ENCODE assay signal across 8 cellular contexts in the genomic region with DNA sequence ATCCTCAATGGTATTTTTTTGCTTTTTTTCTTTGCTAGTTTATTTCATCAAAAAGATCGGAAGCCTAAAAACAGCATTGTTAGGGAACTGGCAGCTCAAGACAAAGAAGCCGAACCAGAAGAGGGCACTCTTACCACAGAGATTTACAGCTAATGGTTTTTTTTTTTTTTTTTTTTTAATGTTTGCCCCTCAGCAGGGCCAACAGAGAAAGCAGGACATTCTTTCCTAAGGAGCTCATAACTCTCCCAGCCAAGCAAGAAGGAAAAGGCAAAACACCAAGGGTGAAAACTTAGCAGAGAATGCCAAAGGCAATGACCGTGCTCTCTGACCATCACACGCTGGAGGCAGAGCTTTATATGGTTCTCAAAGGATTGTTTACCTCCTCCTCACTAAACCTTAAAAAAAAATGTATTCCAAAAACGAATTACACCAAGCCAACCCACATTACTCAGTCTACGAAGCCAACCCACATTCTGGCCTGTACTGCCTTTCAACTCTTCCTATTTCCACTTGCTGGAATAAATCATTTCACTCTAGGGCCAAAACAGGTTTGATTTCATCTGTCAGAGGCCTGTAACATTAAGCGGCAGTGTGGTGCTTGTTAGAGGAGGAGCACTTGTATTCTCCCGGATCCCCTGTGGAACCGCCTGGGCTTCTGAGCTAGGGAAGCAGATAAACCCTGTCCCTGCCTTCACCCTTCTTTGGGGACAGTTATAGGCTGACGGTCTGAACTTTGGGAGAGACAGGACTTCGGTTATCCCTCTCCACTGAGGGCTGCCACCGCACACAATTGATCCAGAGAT. TPM values are rescaled to one million over a fixed set of nuclear protein-coding genes. Genes with fewer than 3 reads are reported as not detected.
DNase-seq lines count a peak whose midpoint lies in the region; ATAC-seq, FAIRE-seq and TF ChIP-seq lines count a peak whose summit lies in the region.

No MANE protein-coding gene starts in this region.

- POLR2A ChIA-PET in CD4-positive, alpha-beta memory T cell (lab: Charles Lee; ENCODE audit: partially characterized antibody): interaction anchor here (0.9 kb wide), 1 partner anchor 320 kb away, joined by 3 read pairs; no protein-coding TSS in a partner anchor

- peak overlapping the region; percentile 57 for H3K9ac ChIP-seq in astrocyte (ENCODE audit: low read length)

- H3K4me3 ChIP-seq in CD4-positive, alpha-beta memory T cell (ENCODE audit: low read length in 2 of 2): no peak overlapping the region
- H3K4me3 ChIP-seq in H7 (ENCODE audit: insufficient read depth, low read depth, low read length) (no peak overlapping the region), astrocyte (ENCODE audit: insufficient read depth, low read depth, low read length) (no peak overlapping the region), hepatocyte (no peak overlapping the region), skeletal muscle cell (ENCODE audit: low read depth, low read length) (no peak overlapping the region)

- no peaks in the 10 kb centered on the region for H3K36me3 ChIP-seq in CD4-positive, alpha-beta memory T cell (ENCODE audit: insufficient read depth, low read length)
- H3K36me3 ChIP-seq in H7 (replicated peaks; ENCODE audit: control insufficient read depth, insufficient read depth, low read length) (no peaks in the 10 kb centered on the region), astrocyte (ENCODE audit: insufficient read depth, low read length) (no peaks in the 10 kb centered on the region), hepatocyte (replicated peaks; ENCODE audit: insufficient read depth, low read depth) (no peaks in the 10 kb centered on the region)

- no peaks in the 10 kb centered on the region for H3K9me2 ChIP-seq in hepatocyte (replicated peaks; ENCODE audit: insufficient read depth)

- H3K4me1 Mint-ChIP-seq in CD4-positive, alpha-beta memory T cell: peaks cover 5 to 8% (median 6%) of the 10 kb centered on the region in 4 donors
- peaks cover 5% of the 10 kb centered on the region for H3K4me1 Mint-ChIP-seq in astrocyte (ENCODE audit: low read depth, unreplicated experiment)

- 61% methylated on average over 12 of the region's 12 CpGs for WGBS in hepatocyte (ENCODE audit: low lambda C conversion rate, missing lambda C conversion rate)

- no peaks in the 10 kb centered on the region for H3K9me3 Mint-ChIP-seq in CD4-positive, alpha-beta memory T cell
- H3K9me3 Mint-ChIP-seq in astrocyte (ENCODE audit: unreplicated experiment): no peaks in the 10 kb centered on the region

- peak in 4 of 5 donors; percentile 18 to 44 (median 38) for DNase-seq in CD4-positive, alpha-beta memory T cell
- DNase-seq in H7 (peak; percentile 40), NCI-H446 treated with DMSO at 0.1 percent for 48 hours (lab: John Stamatoyannopoulos, UW) (peak; percentile 56), astrocyte (ENCODE audit: low read depth) (peak; percentile 93), hepatocyte (ENCODE audit: low spot score) (peak; percentile 82), skeletal muscle cell (ENCODE audit: low read depth) (peak; percentile 88)

- peak overlapping the region; percentile 74 for H2AFZ ChIP-seq in astrocyte (ENCODE audit: low read depth, low read length)
- peak overlapping the region; percentile 45 for H2AFZ ChIP-seq in hepatocyte

- ATAC-seq in HG03039 (IDR thresholded peaks at IDR 0.05; ENCODE audit: unreplicated experiment): no peak
- ATAC-seq in HG03520 (IDR thresholded peaks at IDR 0.05; ENCODE audit: unreplicated experiment): no peak

- H3K4me1 ChIP-seq in CD4-positive, alpha-beta memory T cell (ENCODE audit: insufficient read depth, low read length): no peaks in the 10 kb centered on the region
- H3K4me1 ChIP-seq in astrocyte (ENCODE audit: insufficient read depth, low read length) (peaks cover 8% of the 10 kb centered on the region), hepatocyte (ENCODE audit: insufficient read depth) (peaks cover 8% of the 10 kb centered on the region)

- CTCF ChIA-PET in CD4-positive, alpha-beta memory T cell (lab: Charles Lee; ENCODE audit: partially characterized antibody): interaction anchor here (0.6 to 6.1 kb wide), 25 partner anchors 8 to 852 kb away, joined by 3 to 47 read pairs (median 4); partner anchors contain the start of genes COMMD2 and GYG1

- H3K79me2 ChIP-seq in astrocyte (ENCODE audit: insufficient read depth, low read length) (no peaks in the 10 kb centered on the region), hepatocyte (no peaks in the 10 kb centered on the region)

- peak; percentile 41 for FAIRE-seq in astrocyte (lab: Jason Lieb, UNC)

- H3K27ac Mint-ChIP-seq in CD4-positive, alpha-beta memory T cell: no peak overlapping the region
- H3K27ac Mint-ChIP-seq in astrocyte (ENCODE audit: unreplicated experiment): peak overlapping the region; percentile 96

- no peak overlapping the region for H3K4me3 Mint-ChIP-seq in CD4-positive, alpha-beta memory T cell
- peak overlapping the region; percentile 57 for H3K4me3 Mint-ChIP-seq in astrocyte (ENCODE audit: unreplicated experiment)

- no peaks in the 10 kb centered on the region for H4K20me1 ChIP-seq in astrocyte (ENCODE audit: insufficient read depth, low read length)
- no peaks in the 10 kb centered on the region for H4K20me1 ChIP-seq in hepatocyte (ENCODE audit: insufficient read depth, poor library complexity, severe bottlenecking)

- no peaks in the 10 kb centered on the region for H3K27me3 ChIP-seq in CD4-positive, alpha-beta memory T cell (ENCODE audit: insufficient read depth, low read length)
- no peaks in the 10 kb centered on the region for H3K27me3 ChIP-seq in H7 (ENCODE audit: control insufficient read depth, insufficient read depth, low read length)
- H3K27me3 ChIP-seq in astrocyte (ENCODE audit: insufficient read depth, low read length): no peaks in the 10 kb centered on the region
- no peaks in the 10 kb centered on the region for H3K27me3 ChIP-seq in hepatocyte

- H3K9me3 ChIP-seq in CD4-positive, alpha-beta memory T cell (ENCODE audit: control insufficient read depth in 1 of 2, low read length in 2 of 2): no peaks in the 10 kb centered on the region
- H3K9me3 ChIP-seq in astrocyte (ENCODE audit: insufficient read depth, low read depth, low read length): no peaks in the 10 kb centered on the region
- no peaks in the 10 kb centered on the region for H3K9me3 ChIP-seq in hepatocyte (ENCODE audit: low read depth)

- TF ChIP-seq CTCF in astrocyte (IDR thresholded peaks at IDR 0.05; ENCODE audit: insufficient read depth, low read depth, low read length) (peak; percentile 66), hepatocyte (IDR thresholded peaks at IDR 0.05; ENCODE audit: poor library complexity) (peak; percentile 64)

- intact Hi-C loops in CD4-positive, alpha-beta memory T cell (cut with micrococcal nuclease): loop anchor here (1.0 to 10.0 kb wide), 3 partner anchors 165 to 759 kb away; no protein-coding TSS in a partner anchor

- no peak overlapping the region for H3K27ac ChIP-seq in CD4-positive, alpha-beta memory T cell (ENCODE audit: low read depth, low read length)
- peak overlapping the region; percentile 70 for H3K27ac ChIP-seq in astrocyte (ENCODE audit: low read depth, low read length)
- peak overlapping the region; percentile 54 for H3K27ac ChIP-seq in hepatocyte

- H3K27me3 Mint-ChIP-seq in CD4-positive, alpha-beta memory T cell: peaks cover 0 to 2% of the 10 kb centered on the region in 2 donors
- H3K27me3 Mint-ChIP-seq in astrocyte (ENCODE audit: low read depth, unreplicated experiment): no peaks in the 10 kb centered on the region

- no peaks in the 10 kb centered on the region for H3K36me3 Mint-ChIP-seq in CD4-positive, alpha-beta memory T cell
- H3K36me3 Mint-ChIP-seq in astrocyte (ENCODE audit: low read depth, unreplicated experiment): no peaks in the 10 kb centered on the region

- peak overlapping the region; percentile 57 for H3K4me2 ChIP-seq in astrocyte (ENCODE audit: low read length)
- H3K4me2 ChIP-seq in hepatocyte: no peak overlapping the region

RNA-seq across cellular contexts. Expression of gene GYG1, which starts 35.6 kb away (rescaled TPM):
- 10 to 100 TPM; 20.9 to 24.1 TPM for total RNA-seq in CD4-positive, alpha-beta memory T cell
- 10 to 100 TPM; 34.4 to 54.9 TPM for polyA plus RNA-seq in CD4-positive, alpha-beta memory T cell
- 24.5 and 34.2 TPM in 2 replicates for total RNA-seq in H7 (2014; rRNA removed; shearing (Covaris generic))
- total RNA-seq in astrocyte (38.1 and 41.9 TPM in 2 replicates), hepatocyte (50.3 and 51.8 TPM in 2 replicates)
- polyA plus RNA-seq in hepatocyte: 26.2 and 27.5 TPM in 2 replicates

Comparison
In these comparisons a context has a peak if more than half of its experiments do, and no peak if none do; other contexts are left out.
1. DNase-seq: peak in every context shown above with its lines; median percentile 93 in astrocyte; 88 in skeletal muscle cell; 82 in hepatocyte; 56 in NCI-H446 treated with DMSO at 0.1 percent for 48 hours; 40 in H7; 38 in CD4-positive, alpha-beta memory T cell.